ENCODE assay signal across 32 cellular contexts in genomic region chr16:74661064-74661463, GRCh38. TPM values are rescaled to one million over a fixed set of nuclear protein-coding genes. Genes with fewer than 3 reads are reported as not detected.
A peak's percentile ranks its signal among the peaks of the same experiment; 100 is the strongest.
DNase-seq lines count a peak whose midpoint lies in the region; ATAC-seq and TF ChIP-seq lines count a peak whose summit lies in the region.
"Had no signal": no experiment of that assay in that cellular context is flagged by ENCODE, and none has a peak within 500 bp of the region (broad histone marks: within the 10 kb centered on the region; RNA-seq: fewer than 3 reads in every experiment).

No MANE protein-coding gene starts in this region.

- H4K20me1 ChIP-seq in Loucy (ENCODE audit: insufficient read depth, low read length, poor library complexity, severe bottlenecking), result peaks cover 100% of the 10 kb centered on the region

- no peak for DNase-seq in activated naive CD4-positive, alpha-beta T cell treated with anti-CD3 and anti-CD28 coated beads, Interleukin-2, amount 50 U/mL, for 72 hours (ENCODE audit: low spot score in 2 of 2)
- DNase-seq in activated naive CD4-positive, alpha-beta T cell treated with anti-CD3 and anti-CD28 coated beads, Interleukin-2, amount 50 U/mL, for 16 hours, result no peak
- DNase-seq in central memory CD8-positive, alpha-beta T cell (ENCODE audit: low spot score in 2 of 2), result no peak
- DNase-seq in stimulated activated effector memory CD8-positive, alpha-beta T cell treated with anti-CD3 and anti-CD28 coated beads, Interleukin-12 subunit alpha, Interleukin-12 subunit beta, amount 100 ng/mL, for 72 hours (ENCODE audit: low spot score in 2 of 2), result no peak
- no peak for DNase-seq in foreskin keratinocyte
- DNase-seq: ACHN; activated CD4-positive, alpha-beta T cell treated with anti-CD3 and anti-CD28 coated beads, Interleukin-2, amount 50 U/mL, for 48 hours; activated CD8-positive, alpha-beta memory T cell treated with anti-CD3 and anti-CD28 coated beads, Interleukin-2, amount 50 U/mL, for 4 hours; activated gamma-delta T cell treated with Interleukin-2 at 50 U/mL for 16 hours; amniotic stem cell; BE2C; brain microvascular endothelial cell; COR-L47; DMS53; effector CD4-positive, alpha-beta T cell; Kasumi-1; left ventricle myocardium superior; midbrain; MV-4-11; NK-92 treated with Interleukin-12 subunit alpha and Interleukin-12 subunit beta, amount 100 ng/mL, for 24 hours; pancreas; SHP77 treated with DMSO at 0.1 percent for 48 hours; stimulated activated CD4-positive, alpha-beta T cell treated with anti-CD3 and anti-CD28 coated beads, Interleukin-1b, Interleukin-23, amount 100 ng/mL, for 48 hours; T1000 had no signal

- no peaks in the 10 kb centered on the region for H3K9me2 ChIP-seq in Loucy (replicated peaks; ENCODE audit: low read depth, low read length)

- H3K4me3 Mint-ChIP-seq in central memory CD8-positive, alpha-beta T cell, result no peak overlapping the region
- H3K4me3 Mint-ChIP-seq in stimulated activated effector memory CD8-positive, alpha-beta T cell treated with anti-CD3 and anti-CD28 coated beads, Interleukin-12 subunit alpha, Interleukin-12 subunit beta, amount 100 ng/mL, for 72 hours, result no peak overlapping the region
- H3K4me3 Mint-ChIP-seq: nephron, type B pancreatic cell had no signal

- H3K9ac ChIP-seq in Loucy (ENCODE audit: low read depth, low read length, poor library complexity, severe bottlenecking), result peak overlapping the region; percentile 53

- no peak overlapping the region for H3K27ac ChIP-seq in foreskin keratinocyte
- H3K27ac ChIP-seq: brain microvascular endothelial cell, pancreas had no signal

- peak overlapping the region; percentile 90 for H3K4me3 ChIP-seq in Loucy (ENCODE audit: low read length, poor library complexity, severe bottlenecking)
- H3K4me3 ChIP-seq: pancreas, smooth muscle cell had no signal

- no peaks in the 10 kb centered on the region for H3F3A ChIP-seq in Loucy (ENCODE audit: low read depth)

- no peaks in the 10 kb centered on the region for H3K9me3 ChIP-seq in Loucy (ENCODE audit: insufficient read depth, low read depth, low read length)
- H3K9me3 ChIP-seq: BE2C, pancreas had no signal

- H3K4me2 ChIP-seq in Loucy (ENCODE audit: low read depth, low read length, poor library complexity, severe bottlenecking), result peak overlapping the region; percentile 81
- H3K4me2 ChIP-seq: smooth muscle cell had no signal

- H3K36me3 Mint-ChIP-seq in activated naive CD4-positive, alpha-beta T cell treated with anti-CD3 and anti-CD28 coated beads, Interleukin-2, amount 50 U/mL, for 72 hours, result peaks cover 47 to 78% of the 10 kb centered on the region in 2 donors
- H3K36me3 Mint-ChIP-seq in central memory CD8-positive, alpha-beta T cell (ENCODE audit: insufficient read depth), result peaks cover 62% of the 10 kb centered on the region
- peaks cover 100% of the 10 kb centered on the region for H3K36me3 Mint-ChIP-seq in stimulated activated effector memory CD8-positive, alpha-beta T cell treated with anti-CD3 and anti-CD28 coated beads, Interleukin-12 subunit alpha, Interleukin-12 subunit beta, amount 100 ng/mL, for 72 hours

- H2AFZ ChIP-seq in Loucy (ENCODE audit: low read length), result no peak overlapping the region

- TF ChIP-seq CTCF in Loucy (conservative IDR thresholded peaks at IDR 0.05; ENCODE audit: low read length) (no peak), foreskin keratinocyte (conservative IDR thresholded peaks at IDR 0.05) (no peak)

- H3K4me1 ChIP-seq in Loucy (ENCODE audit: insufficient read depth, low read length, poor library complexity, severe bottlenecking) (peaks cover 84% of the 10 kb centered on the region), foreskin keratinocyte (peaks cover 24% of the 10 kb centered on the region)
- H3K4me1 ChIP-seq: BE2C had no signal

- H3K27ac Mint-ChIP-seq in activated naive CD4-positive, alpha-beta T cell treated with anti-CD3 and anti-CD28 coated beads, Interleukin-2, amount 50 U/mL, for 72 hours, result peak overlapping the region; percentile 35 to 74
- peak overlapping the region; percentile 32 for H3K27ac Mint-ChIP-seq in central memory CD8-positive, alpha-beta T cell (ENCODE audit: low read depth)
- peak overlapping the region; percentile 61 for H3K27ac Mint-ChIP-seq in stimulated activated effector memory CD8-positive, alpha-beta T cell treated with anti-CD3 and anti-CD28 coated beads, Interleukin-12 subunit alpha, Interleukin-12 subunit beta, amount 100 ng/mL, for 72 hours
- H3K27ac Mint-ChIP-seq: nephron, type B pancreatic cell had no signal

- no peak for ATAC-seq in activated naive CD4-positive, alpha-beta T cell treated with anti-CD3 and anti-CD28 coated beads, Interleukin-2, amount 50 U/mL, for 72 hours
- ATAC-seq in central memory CD8-positive, alpha-beta T cell (replicated peaks; ENCODE audit: extremely low read depth, poor library complexity, severe bottlenecking), result no peak
- ATAC-seq in stimulated activated effector memory CD8-positive, alpha-beta T cell treated with anti-CD3 and anti-CD28 coated beads, Interleukin-12 subunit alpha, Interleukin-12 subunit beta, amount 100 ng/mL, for 72 hours, result no peak
- ATAC-seq in foreskin keratinocyte, result no peak
- ATAC-seq in HG02642 (IDR thresholded peaks at IDR 0.05; ENCODE audit: poor library complexity, unreplicated experiment), result no peak
- no peak for ATAC-seq in HG03457 (IDR thresholded peaks at IDR 0.05; ENCODE audit: unreplicated experiment)
- ATAC-seq: HepG2, left ventricle myocardium superior, Panc1, pancreas had no signal

- H3K9me3 Mint-ChIP-seq in activated naive CD4-positive, alpha-beta T cell treated with anti-CD3 and anti-CD28 coated beads, Interleukin-2, amount 50 U/mL, for 72 hours, result no peaks in the 10 kb centered on the region
- H3K9me3 Mint-ChIP-seq in central memory CD8-positive, alpha-beta T cell, result no peaks in the 10 kb centered on the region
- H3K9me3 Mint-ChIP-seq in stimulated activated effector memory CD8-positive, alpha-beta T cell treated with anti-CD3 and anti-CD28 coated beads, Interleukin-12 subunit alpha, Interleukin-12 subunit beta, amount 100 ng/mL, for 72 hours, result no peaks in the 10 kb centered on the region
- H3K9me3 Mint-ChIP-seq: nephron, type B pancreatic cell had no signal

- H3K79me2 ChIP-seq in Loucy (ENCODE audit: insufficient read depth, low read length), result peaks cover 100% of the 10 kb centered on the region

- peaks cover 66% of the 10 kb centered on the region for H3K4me1 Mint-ChIP-seq in central memory CD8-positive, alpha-beta T cell
- H3K4me1 Mint-ChIP-seq in stimulated activated effector memory CD8-positive, alpha-beta T cell treated with anti-CD3 and anti-CD28 coated beads, Interleukin-12 subunit alpha, Interleukin-12 subunit beta, amount 100 ng/mL, for 72 hours, result peaks cover 62% of the 10 kb centered on the region

- no peaks in the 10 kb centered on the region for H3K27me3 Mint-ChIP-seq in central memory CD8-positive, alpha-beta T cell
- H3K27me3 Mint-ChIP-seq: type B pancreatic cell had no signal

- H3K27me3 ChIP-seq in Loucy (ENCODE audit: insufficient read depth, low read length, poor library complexity, severe bottlenecking) (peaks cover 2% of the 10 kb centered on the region), foreskin keratinocyte (no peaks in the 10 kb centered on the region)
- H3K27me3 ChIP-seq: BE2C, brain microvascular endothelial cell, pancreas had no signal

- H3K36me3 ChIP-seq in Loucy (ENCODE audit: insufficient read depth, low read length), result peaks cover 72% of the 10 kb centered on the region

RNA-seq across cellular contexts. Expression of gene RFWD3, which starts 5.6 kb away (rescaled TPM):
- 100 to 1,000 TPM in 1 of 2 donors, 10 to 100 TPM in 1; 94.1 to 127 TPM for total RNA-seq in activated naive CD4-positive, alpha-beta T cell treated with anti-CD3 and anti-CD28 coated beads, Interleukin-2, amount 50 U/mL, for 72 hours
- 40.4 and 45.0 TPM in 2 replicates for total RNA-seq in foreskin keratinocyte
- polyA plus RNA-seq in foreskin keratinocyte, result 10.2 and 15.2 TPM in 2 replicates

RNA-seq across cellular contexts. Expression of gene MLKL, which starts 39.6 kb away (rescaled TPM):
- total RNA-seq in activated naive CD4-positive, alpha-beta T cell treated with anti-CD3 and anti-CD28 coated beads, Interleukin-2, amount 50 U/mL, for 72 hours, result 10 to 100 TPM; 16.5 to 27.5 TPM
- total RNA-seq in foreskin keratinocyte, result 19.8 and 23.6 TPM in 2 replicates
- 14.0 and 14.4 TPM in 2 replicates for polyA plus RNA-seq in foreskin keratinocyte

RNA-seq across cellular contexts. Expression of gene GLG1, which starts 54.1 kb away (rescaled TPM):
- total RNA-seq in activated naive CD4-positive, alpha-beta T cell treated with anti-CD3 and anti-CD28 coated beads, Interleukin-2, amount 50 U/mL, for 72 hours, result 10 to 100 TPM; 73.0 to 80.4 TPM
- 88.6 and 93.9 TPM in 2 replicates for total RNA-seq in foreskin keratinocyte
- 33.1 and 35.6 TPM in 2 replicates for polyA plus RNA-seq in foreskin keratinocyte
